In the genomic region with DNA sequence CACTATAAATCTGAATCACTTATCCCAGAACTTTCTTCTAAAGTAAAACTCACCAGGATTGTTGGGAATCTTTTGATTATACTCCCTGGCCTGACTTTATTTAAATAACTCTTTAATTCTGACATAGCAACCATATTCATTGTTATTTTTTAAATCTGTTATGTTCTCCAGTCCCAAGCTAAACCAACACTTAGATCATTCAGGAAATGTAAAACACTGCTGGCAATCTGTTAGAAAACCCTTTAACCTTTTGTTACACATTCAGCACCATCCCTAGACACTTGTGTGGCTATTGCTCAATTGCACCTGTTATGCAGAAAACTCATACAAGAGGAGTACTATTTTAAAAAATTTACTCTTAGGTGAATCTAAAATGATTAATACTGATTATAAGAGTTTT, we compare ENCODE assay signal across 19 cellular contexts.
DNase-seq lines count a peak whose midpoint lies in the region; TF ChIP-seq lines count a peak whose summit lies in the region.
"Had no signal": no experiment of that assay in that cellular context is flagged by ENCODE, and none has a peak within 500 bp of the region (broad histone marks: within the 10 kb centered on the region; RNA-seq: fewer than 3 reads in every experiment).

No MANE protein-coding gene starts in this region.

- TF ChIP-seq CTCF in AG10803 (conservative IDR thresholded peaks at IDR 0.05; ENCODE audit: low read length) (no peak), NB4 (IDR thresholded peaks at IDR 0.05; ENCODE audit: low read depth, low read length) (no peak), liver (IDR thresholded peaks at IDR 0.05; ENCODE audit: low read depth, low read length, missing input control) (no peak), glutamatergic neuron (IDR thresholded peaks at IDR 0.05; ENCODE audit: partially characterized antibody, unreplicated experiment) (no peak)

- no peak overlapping the region for H3K9ac ChIP-seq in liver (ENCODE audit: low read depth in 1 of 2, low read length in 2 of 2)

- H3K27me3 ChIP-seq in liver (ENCODE audit: control insufficient read depth in 4 of 4, insufficient read depth in 4 of 4, low read length in 3 of 4), result no peaks in the 10 kb centered on the region
- H3K27me3 ChIP-seq: ascending aorta, foreskin keratinocyte, vagina had no signal

- peaks cover 7% of the 10 kb centered on the region for H3K4me1 Mint-ChIP-seq in glutamatergic neuron (ENCODE audit: low read depth, unreplicated experiment)
- H3K4me1 Mint-ChIP-seq: CD4-positive, alpha-beta memory T cell; nephron had no signal

- peak in 1 of 2 donors; percentile 14 for TF ChIP-seq RAD21 in liver (IDR thresholded peaks at IDR 0.05)

- no peaks in the 10 kb centered on the region for H3K36me3 ChIP-seq in liver (ENCODE audit: control insufficient read depth in 4 of 4, insufficient read depth in 3 of 4, low read depth in 1 of 4, low read length in 3 of 4)
- H3K36me3 ChIP-seq: ascending aorta, vagina had no signal

- H3K9me3 Mint-ChIP-seq in glutamatergic neuron (ENCODE audit: unreplicated experiment), result no peaks in the 10 kb centered on the region
- H3K9me3 Mint-ChIP-seq: CD4-positive, alpha-beta memory T cell; nephron had no signal

- H3K4me3 ChIP-seq in AG10803 (ENCODE audit: low read length), result no peak overlapping the region
- no peak overlapping the region for H3K4me3 ChIP-seq in NB4 (ENCODE audit: low read depth, low read length)
- H3K4me3 ChIP-seq in liver (ENCODE audit: low read depth in 1 of 3, low read length in 3 of 3), result no peak overlapping the region
- H3K4me3 ChIP-seq: ascending aorta, lung, vagina had no signal

- no peaks in the 10 kb centered on the region for H3K9me3 ChIP-seq in liver (ENCODE audit: control insufficient read depth in 4 of 4, low read length in 3 of 4)
- H3K9me3 ChIP-seq: ascending aorta, vagina had no signal

- H3K27me3 Mint-ChIP-seq in glutamatergic neuron (ENCODE audit: unreplicated experiment), result no peaks in the 10 kb centered on the region

- DNase-seq in AG10803 (ENCODE audit: low read depth) (peak; percentile 29), NB4 (ENCODE audit: low read depth) (peak; percentile 24), dermis microvascular lymphatic vessel endothelial cell (ENCODE audit: low read depth in 2 of 2) (peak; percentile 96 to 97), glutamatergic neuron (no peak), mesenteric fat pad (ENCODE audit: low spot score) (no peak), hypothalamus (lab: John Stamatoyannopoulos, UW) (no peak), HuH-7.5 (ENCODE audit: low spot score) (no peak)
- DNase-seq: activated CD4-positive, alpha-beta T cell treated with anti-CD3 and anti-CD28 coated beads for 4 hours; activated CD8-positive, alpha-beta memory T cell treated with anti-CD3 and anti-CD28 coated beads, Interleukin-2, amount 50 U/mL, for 48 hours; CD4-positive, alpha-beta memory T cell; foreskin keratinocyte; NCI-H1417 treated with DMSO at 0.1 percent for 48 hours; NCI-H345; retina had no signal

- no peak overlapping the region for H3K4me3 Mint-ChIP-seq in glutamatergic neuron (ENCODE audit: unreplicated experiment)
- H3K4me3 Mint-ChIP-seq: CD4-positive, alpha-beta memory T cell; nephron had no signal

- no peak overlapping the region for H3K27ac Mint-ChIP-seq in glutamatergic neuron (ENCODE audit: unreplicated experiment)
- H3K27ac Mint-ChIP-seq: CD4-positive, alpha-beta memory T cell; nephron had no signal

- H3K27ac ChIP-seq in liver (ENCODE audit: low read depth in 1 of 2, low read length in 2 of 2), result peak overlapping the region; percentile 12 to 41
- H3K27ac ChIP-seq: ascending aorta, foreskin keratinocyte, vagina had no signal

- no peak for TF ChIP-seq POLR2A in NB4 (IDR thresholded peaks at IDR 0.05; ENCODE audit: extremely low read depth, insufficient read length)

- H3K36me3 Mint-ChIP-seq in glutamatergic neuron (ENCODE audit: unreplicated experiment), result no peaks in the 10 kb centered on the region
- H3K36me3 Mint-ChIP-seq: CD4-positive, alpha-beta memory T cell had no signal

- H3K4me1 ChIP-seq in liver (ENCODE audit: control insufficient read depth in 4 of 4, insufficient read depth in 4 of 4, low read length in 3 of 4), result peaks cover 19 to 51% (median 32%) of the 10 kb centered on the region in 4 donors
- H3K4me1 ChIP-seq: ascending aorta, vagina had no signal

TF ChIP-seq in liver, 16 proteins besides CTCF, POLR2A, EP300 and RAD21:
- TF ChIP-seq, protein P1, sequence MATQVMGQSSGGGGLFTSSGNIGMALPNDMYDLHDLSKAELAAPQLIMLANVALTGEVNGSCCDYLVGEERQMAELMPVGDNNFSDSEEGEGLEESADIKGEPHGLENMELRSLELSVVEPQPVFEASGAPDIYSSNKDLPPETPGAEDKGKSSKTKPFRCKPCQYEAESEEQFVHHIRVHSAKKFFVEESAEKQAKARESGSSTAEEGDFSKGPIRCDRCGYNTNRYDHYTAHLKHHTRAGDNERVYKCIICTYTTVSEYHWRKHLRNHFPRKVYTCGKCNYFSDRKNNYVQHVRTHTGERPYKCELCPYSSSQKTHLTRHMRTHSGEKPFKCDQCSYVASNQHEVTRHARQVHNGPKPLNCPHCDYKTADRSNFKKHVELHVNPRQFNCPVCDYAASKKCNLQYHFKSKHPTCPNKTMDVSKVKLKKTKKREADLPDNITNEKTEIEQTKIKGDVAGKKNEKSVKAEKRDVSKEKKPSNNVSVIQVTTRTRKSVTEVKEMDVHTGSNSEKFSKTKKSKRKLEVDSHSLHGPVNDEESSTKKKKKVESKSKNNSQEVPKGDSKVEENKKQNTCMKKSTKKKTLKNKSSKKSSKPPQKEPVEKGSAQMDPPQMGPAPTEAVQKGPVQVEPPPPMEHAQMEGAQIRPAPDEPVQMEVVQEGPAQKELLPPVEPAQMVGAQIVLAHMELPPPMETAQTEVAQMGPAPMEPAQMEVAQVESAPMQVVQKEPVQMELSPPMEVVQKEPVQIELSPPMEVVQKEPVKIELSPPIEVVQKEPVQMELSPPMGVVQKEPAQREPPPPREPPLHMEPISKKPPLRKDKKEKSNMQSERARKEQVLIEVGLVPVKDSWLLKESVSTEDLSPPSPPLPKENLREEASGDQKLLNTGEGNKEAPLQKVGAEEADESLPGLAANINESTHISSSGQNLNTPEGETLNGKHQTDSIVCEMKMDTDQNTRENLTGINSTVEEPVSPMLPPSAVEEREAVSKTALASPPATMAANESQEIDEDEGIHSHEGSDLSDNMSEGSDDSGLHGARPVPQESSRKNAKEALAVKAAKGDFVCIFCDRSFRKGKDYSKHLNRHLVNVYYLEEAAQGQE (IDR thresholded peaks at IDR 0.05), result no peak
- TF ChIP-seq RXRA (IDR thresholded peaks at IDR 0.05) (peak; percentile 49 to 52), FOXA1 (IDR thresholded peaks at IDR 0.05) (no peak), JUND (IDR thresholded peaks at IDR 0.05) (peak in 1 of 2 donors; percentile 26), FOXA2 (IDR thresholded peaks at IDR 0.05) (no peak), HNF4A (conservative IDR thresholded peaks at IDR 0.05) (peak in 1 of 2 donors; percentile 46), GABPA (IDR thresholded peaks at IDR 0.05 in 1 of 2, conservative IDR thresholded peaks at IDR 0.05 in 1 of 2) (no peak), SP1 (IDR thresholded peaks at IDR 0.05) (peak; percentile 14), YY1 (IDR thresholded peaks at IDR 0.05) (no peak), TAF1 (conservative IDR thresholded peaks at IDR 0.05) (no peak), NR2F2 (IDR thresholded peaks at IDR 0.05) (peak; percentile 68), EGR1 (IDR thresholded peaks at IDR 0.05; ENCODE audit: low read depth in 2 of 2) (no peak), HNF4G (IDR thresholded peaks at IDR 0.05) (no peak)
- TF ChIP-seq, protein P2, sequence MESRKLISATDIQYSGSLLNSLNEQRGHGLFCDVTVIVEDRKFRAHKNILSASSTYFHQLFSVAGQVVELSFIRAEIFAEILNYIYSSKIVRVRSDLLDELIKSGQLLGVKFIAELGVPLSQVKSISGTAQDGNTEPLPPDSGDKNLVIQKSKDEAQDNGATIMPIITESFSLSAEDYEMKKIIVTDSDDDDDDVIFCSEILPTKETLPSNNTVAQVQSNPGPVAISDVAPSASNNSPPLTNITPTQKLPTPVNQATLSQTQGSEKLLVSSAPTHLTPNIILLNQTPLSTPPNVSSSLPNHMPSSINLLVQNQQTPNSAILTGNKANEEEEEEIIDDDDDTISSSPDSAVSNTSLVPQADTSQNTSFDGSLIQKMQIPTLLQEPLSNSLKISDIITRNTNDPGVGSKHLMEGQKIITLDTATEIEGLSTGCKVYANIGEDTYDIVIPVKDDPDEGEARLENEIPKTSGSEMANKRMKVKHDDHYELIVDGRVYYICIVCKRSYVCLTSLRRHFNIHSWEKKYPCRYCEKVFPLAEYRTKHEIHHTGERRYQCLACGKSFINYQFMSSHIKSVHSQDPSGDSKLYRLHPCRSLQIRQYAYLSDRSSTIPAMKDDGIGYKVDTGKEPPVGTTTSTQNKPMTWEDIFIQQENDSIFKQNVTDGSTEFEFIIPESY (IDR thresholded peaks at IDR 0.05), result no peak
- TF ChIP-seq, protein P3, sequence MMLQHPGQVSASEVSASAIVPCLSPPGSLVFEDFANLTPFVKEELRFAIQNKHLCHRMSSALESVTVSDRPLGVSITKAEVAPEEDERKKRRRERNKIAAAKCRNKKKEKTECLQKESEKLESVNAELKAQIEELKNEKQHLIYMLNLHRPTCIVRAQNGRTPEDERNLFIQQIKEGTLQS (IDR thresholded peaks at IDR 0.05), result no peak
- TF ChIP-seq, protein P4, sequence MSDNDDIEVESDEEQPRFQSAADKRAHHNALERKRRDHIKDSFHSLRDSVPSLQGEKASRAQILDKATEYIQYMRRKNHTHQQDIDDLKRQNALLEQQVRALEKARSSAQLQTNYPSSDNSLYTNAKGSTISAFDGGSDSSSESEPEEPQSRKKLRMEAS (IDR thresholded peaks at IDR 0.05), result no peak

Comparison
In these comparisons a context has a peak if more than half of its experiments do, and no peak if none do; other contexts are left out.
1. DNase-seq: peak in AG10803 (single experiment), NB4 (single experiment) and dermis microvascular lymphatic vessel endothelial cell (2 of 2); none in glutamatergic neuron (single experiment), mesenteric fat pad (single experiment), hypothalamus (0 of 51) and HuH-7.5 (single experiment).